ENCODE assay signal across 20 cellular contexts in genomic region chr20:53576586-53577318, GRCh38. TPM values are rescaled to one million over a fixed set of nuclear protein-coding genes. Genes with fewer than 3 reads are reported as not detected.
DNase-seq lines count a peak whose midpoint lies in the region; ATAC-seq, FAIRE-seq and TF ChIP-seq lines count a peak whose summit lies in the region.
"Had no signal": no experiment of that assay in that cellular context is flagged by ENCODE, and none has a peak within 500 bp of the region (broad histone marks: within the 10 kb centered on the region; RNA-seq: fewer than 3 reads in every experiment).

No MANE protein-coding gene starts in this region.

- intact Hi-C loops in body of pancreas (cut with DNase I): loop anchor here (5.0 to 10.0 kb wide), 2 partner anchors 341 to 488 kb away; no protein-coding TSS in a partner anchor

- no peak overlapping the region for H3K4me2 ChIP-seq in A549

- H3K27ac ChIP-seq in A549: no peak overlapping the region
- no peak overlapping the region for H3K27ac ChIP-seq in CD4-positive, CD25-positive, alpha-beta regulatory T cell (ENCODE audit: insufficient read depth, low read length, poor library complexity, severe bottlenecking)
- H3K27ac ChIP-seq in body of pancreas: no peak overlapping the region
- H3K27ac ChIP-seq: dorsolateral prefrontal cortex, left ventricle myocardium inferior, SK-N-MC, thoracic aorta had no signal

- H3K36me3 ChIP-seq in CD4-positive, CD25-positive, alpha-beta regulatory T cell (ENCODE audit: control insufficient read depth, insufficient read depth, low read length): peaks cover 71% of the 10 kb centered on the region
- peaks cover 12 to 33% of the 10 kb centered on the region in 2 donors for H3K36me3 ChIP-seq in body of pancreas (replicated peaks in 1 of 2; ENCODE audit: insufficient read depth in 1 of 2, low read depth in 2 of 2)

- TF ChIP-seq EP300 in A549 (IDR thresholded peaks at IDR 0.05): no peak

- H3K4me1 ChIP-seq in A549 (peaks cover 43% of the 10 kb centered on the region), body of pancreas (peaks cover 36% of the 10 kb centered on the region)
- peaks cover 72% of the 10 kb centered on the region for H3K4me1 ChIP-seq in CD4-positive, CD25-positive, alpha-beta regulatory T cell (ENCODE audit: control insufficient read depth, insufficient read depth, low read length, poor library complexity, severe bottlenecking)

- TF ChIP-seq RAD21 in A549 (conservative IDR thresholded peaks at IDR 0.05 in 1 of 2, IDR thresholded peaks at IDR 0.05 in 1 of 2): no peak

- DNase-seq in A549 (ENCODE audit: low read depth in 1 of 2, low spot score in 1 of 2): no peak
- DNase-seq in CD4-positive, CD25-positive, alpha-beta regulatory T cell: no peak
- peak in 1 of 34 experiments; percentile 13 for DNase-seq in T-cell
- no peak for DNase-seq in central memory CD8-positive, alpha-beta T cell (ENCODE audit: low spot score in 2 of 2)
- DNase-seq in body of pancreas: no peak
- DNase-seq in frontal cortex (ENCODE audit: low spot score in 2 of 2): no peak
- no peak for DNase-seq in NCI-H2107 treated with DMSO at 0.1 percent for 48 hours (lab: John Stamatoyannopoulos, UW; ENCODE audit: unreplicated experiment)
- DNase-seq: DMS 273 treated with DMSO at 0.1 percent for 48 hours; dorsolateral prefrontal cortex; GF-D8; left ventricle myocardium inferior; NCI-H1105; stimulated activated CD4-positive, alpha-beta T cell treated with anti-CD3 and anti-CD28 coated beads, Interleukin-2, amount 100 ng/mL, for 48 hours had no signal

- H3K9me3 Mint-ChIP-seq in CD4-positive, CD25-positive, alpha-beta regulatory T cell: no peaks in the 10 kb centered on the region
- no peaks in the 10 kb centered on the region for H3K9me3 Mint-ChIP-seq in T-cell
- H3K9me3 Mint-ChIP-seq in central memory CD8-positive, alpha-beta T cell: no peaks in the 10 kb centered on the region

- POLR2A ChIA-PET in A549 (lab: Yijun Ruan, JAX): interaction anchor here (1.7 kb wide), 1 partner anchor 162 kb away, joined by 4 read pairs; no protein-coding TSS in a partner anchor
- POLR2A ChIA-PET in T-cell (lab: Charles Lee): no interaction called here

- H3K4me3 Mint-ChIP-seq in CD4-positive, CD25-positive, alpha-beta regulatory T cell: peak overlapping the region in 3 of 4 donors; percentile 19 to 75 (median 45)
- H3K4me3 Mint-ChIP-seq in T-cell: peak overlapping the region; percentile 7 to 64 (median 44)
- H3K4me3 Mint-ChIP-seq in central memory CD8-positive, alpha-beta T cell: peak overlapping the region; percentile 68

- peaks cover 24 to 94% (median 62%) of the 10 kb centered on the region in 4 donors for H3K4me1 Mint-ChIP-seq in CD4-positive, CD25-positive, alpha-beta regulatory T cell
- H3K4me1 Mint-ChIP-seq in T-cell: peaks cover 92 to 95% (median 93%) of the 10 kb centered on the region in 3 donors
- peaks cover 89% of the 10 kb centered on the region for H3K4me1 Mint-ChIP-seq in central memory CD8-positive, alpha-beta T cell

- H3K4me3 ChIP-seq in A549 (no peak overlapping the region), body of pancreas (no peak overlapping the region)
- no peak overlapping the region for H3K4me3 ChIP-seq in CD4-positive, CD25-positive, alpha-beta regulatory T cell (ENCODE audit: low read depth, low read length)
- H3K4me3 ChIP-seq: dorsolateral prefrontal cortex, left ventricle myocardium inferior, Peyer's patch, SK-N-MC, thoracic aorta had no signal

- FAIRE-seq in A549 (lab: Jason Lieb, UNC) (no peak), frontal cortex (lab: Jason Lieb, UNC) (no peak)
- FAIRE-seq: bronchial epithelial cell, GM12892, H54 had no signal

- TF ChIP-seq POLR2A in A549 (IDR thresholded peaks at IDR 0.05; ENCODE audit: low read length) (no peak), body of pancreas (IDR thresholded peaks at IDR 0.05) (no peak)

- CTCF ChIA-PET in A549 (lab: Yijun Ruan, JAX): interaction anchor here (0.6 to 8.9 kb wide), 6 partner anchors 7 to 622 kb away, joined by 3 to 120 read pairs (median 6); no protein-coding TSS in a partner anchor
- CTCF ChIA-PET in T-cell (lab: Charles Lee): interaction anchor here (0.6 to 3.8 kb wide), 9 partner anchors 18 to 363 kb away, joined by 3 to 34 read pairs (median 5); no protein-coding TSS in a partner anchor

- peaks cover 60% of the 10 kb centered on the region for H3K36me3 Mint-ChIP-seq in CD4-positive, CD25-positive, alpha-beta regulatory T cell
- H3K36me3 Mint-ChIP-seq in T-cell: peaks cover 57% of the 10 kb centered on the region
- peaks cover 89% of the 10 kb centered on the region for H3K36me3 Mint-ChIP-seq in central memory CD8-positive, alpha-beta T cell (ENCODE audit: insufficient read depth)

- H3K27me3 ChIP-seq in CD4-positive, CD25-positive, alpha-beta regulatory T cell (ENCODE audit: control insufficient read depth, insufficient read depth, low read length): no peaks in the 10 kb centered on the region
- H3K27me3 ChIP-seq in body of pancreas: no peaks in the 10 kb centered on the region
- H3K27me3 ChIP-seq: dorsolateral prefrontal cortex, Peyer's patch had no signal

- H3K27ac Mint-ChIP-seq in CD4-positive, CD25-positive, alpha-beta regulatory T cell: peak overlapping the region; percentile 79 to 94 (median 80)
- peak overlapping the region; percentile 77 to 78 for H3K27ac Mint-ChIP-seq in T-cell
- H3K27ac Mint-ChIP-seq in central memory CD8-positive, alpha-beta T cell (ENCODE audit: low read depth): peak overlapping the region; percentile 92

- no peak for ATAC-seq in A549
- ATAC-seq in CD4-positive, CD25-positive, alpha-beta regulatory T cell (ENCODE audit: low read depth in 2 of 2): no peak
- ATAC-seq in T-cell (replicated peaks in 1 of 4): peak in 2 of 4 experiments; percentile 40 to 44
- peak; percentile 41 for ATAC-seq in central memory CD8-positive, alpha-beta T cell (replicated peaks; ENCODE audit: extremely low read depth, poor library complexity, severe bottlenecking)
- no peak for ATAC-seq in body of pancreas
- no peak for ATAC-seq in GM21526 (IDR thresholded peaks at IDR 0.05; ENCODE audit: low FRiP score, unreplicated experiment)

- H3K9me3 ChIP-seq in A549: no peaks in the 10 kb centered on the region
- H3K9me3 ChIP-seq in CD4-positive, CD25-positive, alpha-beta regulatory T cell (ENCODE audit: control insufficient read depth in 2 of 2, low read length in 2 of 2): no peaks in the 10 kb centered on the region
- no peaks in the 10 kb centered on the region for H3K9me3 ChIP-seq in body of pancreas
- H3K9me3 ChIP-seq: left ventricle myocardium inferior, Peyer's patch, thoracic aorta had no signal

- H3K27me3 Mint-ChIP-seq in CD4-positive, CD25-positive, alpha-beta regulatory T cell: no peaks in the 10 kb centered on the region
- no peaks in the 10 kb centered on the region for H3K27me3 Mint-ChIP-seq in T-cell
- no peaks in the 10 kb centered on the region for H3K27me3 Mint-ChIP-seq in central memory CD8-positive, alpha-beta T cell

- TF ChIP-seq CTCF in A549 (IDR thresholded peaks at IDR 0.05) (no peak), body of pancreas (IDR thresholded peaks at IDR 0.05) (no peak)

- 94% methylated on average over 12 of the region's 12 CpGs for WGBS in A549 (ENCODE audit: missing lambda C conversion rate)
- 84 to 86% methylated on average over 12 of the region's 12 CpGs for whole genome bisulfite sequencing in body of pancreas, 2 donors

TF ChIP-seq in A549, 52 proteins besides CTCF, POLR2A, EP300 and RAD21:
- TF ChIP-seq ZC3H11A (IDR thresholded peaks at IDR 0.05): no peak
- no peak for TF ChIP-seq NFE2L2 (conservative IDR thresholded peaks at IDR 0.05; ENCODE audit: low read length)
- peak; percentile 75 for TF ChIP-seq MAFK (IDR thresholded peaks at IDR 0.05; ENCODE audit: partially characterized antibody)
- no peak for TF ChIP-seq BHLHE40 (IDR thresholded peaks at IDR 0.05; ENCODE audit: low read depth, low read length)
- TF ChIP-seq KDM1A (IDR thresholded peaks at IDR 0.05; ENCODE audit: low read depth): no peak

RNA-seq across cellular contexts. Expression of gene ZNF217, which starts 16.9 kb away (rescaled TPM):
- polyA plus RNA-seq in A549 (2011; rRNA removed) (22.2 and 29.5 TPM in 2 replicates), A549 (2017; fragmentation: RNase III; extraction: RNeasy Plus Mini Kit Qiagen cat#74134 plus additional on column Dnase treatment) (28.1 to 30.5 TPM (median 29.9 TPM) in 3 replicates)
- polyA plus RNA-seq in A549 (2012; cell fraction: cytosol; rRNA removed): 6.8 and 8.8 TPM in 2 replicates
- polyA plus RNA-seq in A549 (2012; cell fraction: nucleus; rRNA removed): 8.9 and 11.6 TPM in 2 replicates
- 48.5 and 50.5 TPM in 2 replicates for polyA minus RNA-seq in A549 (2011; rRNA and poly(A)+ RNA removed)
- 70.9 TPM for total RNA-seq in CD4-positive, CD25-positive, alpha-beta regulatory T cell
- polyA plus RNA-seq in CD4-positive, CD25-positive, alpha-beta regulatory T cell: 10 to 100 TPM; 15.6 to 28.6 (median 17.5) TPM
- total RNA-seq in T-cell (10 to 100 TPM; 57.6 to 92.4 (median 87.5) TPM), body of pancreas (10 to 100 TPM; 17.4 to 27.7 TPM), frontal cortex (4.1 TPM)
